Comparison of ENCODE assay signal across 8 cellular contexts in genomic region chr2:21317131-21317530, GRCh38.
DNase-seq lines count a peak whose midpoint lies in the region; ATAC-seq and TF ChIP-seq lines count a peak whose summit lies in the region.

No MANE protein-coding gene starts in this region.

- H3K36me3 ChIP-seq in heart right ventricle = no peaks in the 10 kb centered on the region

- no peak overlapping the region for H3K4me3 ChIP-seq in heart right ventricle

- WGBS in heart right ventricle, 2 donors = 21 to 23% methylated on average over 10 of the region's 10 CpGs

- H3K27ac ChIP-seq in heart right ventricle = no peak overlapping the region

- intact Hi-C loops in activated CD4-positive, alpha-beta memory T cell treated with anti-CD3 and anti-CD28 coated beads for 36 hours (cut with micrococcal nuclease) = loop anchor here (1.0 to 5.0 kb wide), 2 partner anchors 274 to 655 kb away; no protein-coding TSS in a partner anchor
- intact Hi-C loops in heart right ventricle (cut with DNase I) (loop anchor here (1.0 to 5.0 kb wide), 9 partner anchors 140 to 275 kb away; partner anchors contain the start of gene APOB (in 6 of the 10)), sciatic nerve (cut with DNase I) (loop anchor here (5.0 kb wide), 1 partner anchor 140 kb away; no protein-coding TSS in a partner anchor)

- H3K9me3 ChIP-seq in heart right ventricle = no peaks in the 10 kb centered on the region

- no peaks in the 10 kb centered on the region for H3K36me3 Mint-ChIP-seq in activated T-cell treated with anti-CD3 and anti-CD28 coated beads, Interleukin-2, amount 50 U/mL, for 72 hours (ENCODE audit: insufficient read depth in 2 of 2)
- H3K36me3 Mint-ChIP-seq in activated CD4-positive, alpha-beta memory T cell treated with anti-CD3 and anti-CD28 coated beads for 36 hours = no peaks in the 10 kb centered on the region

- H3K4me1 ChIP-seq in heart right ventricle = peaks cover 0 to 8% (median 0%) of the 10 kb centered on the region in 9 donors

- peak; percentile 67 for TF ChIP-seq CTCF in LNCAP (IDR thresholded peaks at IDR 0.05)
- peak; percentile 62 to 82 (median 79) for TF ChIP-seq CTCF in heart right ventricle (IDR thresholded peaks at IDR 0.05)

- no peaks in the 10 kb centered on the region for H3K27me3 ChIP-seq in heart right ventricle

- CTCF ChIA-PET in activated CD4-positive, alpha-beta memory T cell treated with anti-CD3 and anti-CD28 coated beads for 36 hours (lab: Charles Lee) = interaction anchor here (0.8 to 3.7 kb wide), 8 partner anchors 10 to 656 kb away, joined by 3 to 30 read pairs (median 4); partner anchors contain the start of gene APOB

- DNase-seq in activated T-cell treated with anti-CD3 and anti-CD28 coated beads, Interleukin-2, amount 50 U/mL, for 72 hours = peak; percentile 14 to 32
- DNase-seq in activated T-cell treated with anti-CD3 and anti-CD28 coated beads, Interleukin-2, amount 50 U/mL, for 1 hour = no peak
- DNase-seq in activated CD4-positive, alpha-beta memory T cell treated with anti-CD3 and anti-CD28 coated beads for 36 hours = peak; percentile 38
- DNase-seq in heart right ventricle (peak; percentile 3 to 37), sciatic nerve (ENCODE audit: low spot score) (peak; percentile 66), occipital lobe (lab: John Stamatoyannopoulos, UW) (no peak)

- no peak for ATAC-seq in activated T-cell treated with anti-CD3 and anti-CD28 coated beads, Interleukin-2, amount 50 U/mL, for 72 hours (replicated peaks in 1 of 2)
- peak; percentile 93 for ATAC-seq in GM21526 (IDR thresholded peaks at IDR 0.05; ENCODE audit: low FRiP score, unreplicated experiment)
- ATAC-seq in heart right ventricle = peak; percentile 53 to 79 (median 66)
- peak; percentile 68 for ATAC-seq in sciatic nerve

- POLR2A ChIA-PET in activated CD4-positive, alpha-beta memory T cell treated with anti-CD3 and anti-CD28 coated beads for 36 hours (lab: Charles Lee) = no interaction called here

- peaks cover 7% of the 10 kb centered on the region for H3K27me3 Mint-ChIP-seq in activated T-cell treated with anti-CD3 and anti-CD28 coated beads, Interleukin-2, amount 50 U/mL, for 72 hours (ENCODE audit: low read depth)
- H3K27me3 Mint-ChIP-seq in activated CD4-positive, alpha-beta memory T cell treated with anti-CD3 and anti-CD28 coated beads for 36 hours = no peaks in the 10 kb centered on the region

- no peak overlapping the region for H3K4me3 Mint-ChIP-seq in activated T-cell treated with anti-CD3 and anti-CD28 coated beads, Interleukin-2, amount 50 U/mL, for 72 hours
- H3K4me3 Mint-ChIP-seq in activated CD4-positive, alpha-beta memory T cell treated with anti-CD3 and anti-CD28 coated beads for 36 hours = no peak overlapping the region

- peaks cover 0 to 2% of the 10 kb centered on the region in 2 donors for H3K9me3 Mint-ChIP-seq in activated T-cell treated with anti-CD3 and anti-CD28 coated beads, Interleukin-2, amount 50 U/mL, for 72 hours
- H3K9me3 Mint-ChIP-seq in activated CD4-positive, alpha-beta memory T cell treated with anti-CD3 and anti-CD28 coated beads for 36 hours = no peaks in the 10 kb centered on the region

- H3K27ac Mint-ChIP-seq in activated T-cell treated with anti-CD3 and anti-CD28 coated beads, Interleukin-2, amount 50 U/mL, for 72 hours = no peak overlapping the region
- no peak overlapping the region for H3K27ac Mint-ChIP-seq in activated CD4-positive, alpha-beta memory T cell treated with anti-CD3 and anti-CD28 coated beads for 36 hours

- no peaks in the 10 kb centered on the region for H3K4me1 Mint-ChIP-seq in activated T-cell treated with anti-CD3 and anti-CD28 coated beads, Interleukin-2, amount 50 U/mL, for 72 hours (ENCODE audit: low read depth)
- H3K4me1 Mint-ChIP-seq in activated CD4-positive, alpha-beta memory T cell treated with anti-CD3 and anti-CD28 coated beads for 36 hours (ENCODE audit: low read depth) = no peaks in the 10 kb centered on the region

Comparison
In these comparisons a context has a peak if more than half of its experiments do, and no peak if none do; other contexts are left out.
1. DNase-seq: peak in activated T-cell treated with anti-CD3 and anti-CD28 coated beads, Interleukin-2, amount 50 U/mL, for 72 hours (2 of 2), activated CD4-positive, alpha-beta memory T cell treated with anti-CD3 and anti-CD28 coated beads for 36 hours (single experiment), heart right ventricle (2 of 2) and sciatic nerve (single experiment); none in activated T-cell treated with anti-CD3 and anti-CD28 coated beads, Interleukin-2, amount 50 U/mL, for 1 hour (single experiment) and occipital lobe (single experiment).
2. ATAC-seq: peak in GM21526 (single experiment), heart right ventricle (8 of 8) and sciatic nerve (single experiment); none in activated T-cell treated with anti-CD3 and anti-CD28 coated beads, Interleukin-2, amount 50 U/mL, for 72 hours (0 of 2).